ENCODE assay signal across 9 cellular contexts in genomic region chr20:35329435-35330139, GRCh38. TPM values are rescaled to one million over a fixed set of nuclear protein-coding genes. Genes with fewer than 3 reads are reported as not detected.
DNase-seq lines count a peak whose midpoint lies in the region; ATAC-seq and TF ChIP-seq lines count a peak whose summit lies in the region.
"Had no signal": no experiment of that assay in that cellular context is flagged by ENCODE, and none has a peak within 500 bp of the region (broad histone marks: within the 10 kb centered on the region; RNA-seq: fewer than 3 reads in every experiment).

No MANE protein-coding gene starts in this region.

- H3K27me3 Mint-ChIP-seq in WTC11 (ENCODE audit: low read depth), result no peaks in the 10 kb centered on the region
- H3K27me3 Mint-ChIP-seq: activated naive CD4-positive, alpha-beta T cell treated with anti-CD3 and anti-CD28 coated beads, Interleukin-2, amount 50 U/mL, for 24 hours had no signal

- H3K27ac Mint-ChIP-seq in WTC11, result 0 out of 2 replicates have a peak overlapping the region, but pooled peaks have one; percentile 40

- CTCF ChIA-PET in WTC11 (lab: Charles Lee), result interaction anchor here (0.5 to 5.9 kb wide), 47 partner anchors 9 to 1646 kb away, joined by 3 to 102 read pairs (median 5); partner anchors contain the start of genes CEP250, EDEM2, EIF6 and FAM83C

- POLR2A ChIA-PET in WTC11 (lab: Charles Lee), result interaction anchor here (1.1 kb wide), 1 partner anchor 45 kb away, joined by 3 read pairs; the partner anchor contains the start of gene EIF6

- H3K9me3 Mint-ChIP-seq in WTC11, result no peaks in the 10 kb centered on the region
- H3K9me3 Mint-ChIP-seq: activated naive CD4-positive, alpha-beta T cell treated with anti-CD3 and anti-CD28 coated beads, Interleukin-2, amount 50 U/mL, for 24 hours had no signal

- no peaks in the 10 kb centered on the region for H3K27me3 ChIP-seq in MG63

- peak; percentile 99 for ATAC-seq in WTC11
- no peak for ATAC-seq in GM18868 (IDR thresholded peaks at IDR 0.05; ENCODE audit: unreplicated experiment)

- DNase-seq in NCI-H526 (lab: John Stamatoyannopoulos, UW) (peak; percentile 17 to 65), NCI-H526 treated with DMSO at 0.1 percent for 48 hours (lab: John Stamatoyannopoulos, UW) (no peak), MG63 (peak; percentile 75), WTC11 (ENCODE audit: low spot score) (peak; percentile 82), foreskin fibroblast (peak; percentile 41 to 79), cerebellum (ENCODE audit: low spot score) (no peak)
- peak in 2 of 3 experiments; percentile 27 to 58 for DNase-seq in stimulated activated CD4-positive, alpha-beta T cell treated with anti-CD3 and anti-CD28 coated beads, TNF-alpha, amount 100 ng/mL, for 24 hours (ENCODE audit: low read depth in 3 of 3)

- TF ChIP-seq CTCF in WTC11 (IDR thresholded peaks at IDR 0.05) (peak; percentile 58), foreskin fibroblast (IDR thresholded peaks at IDR 0.05; ENCODE audit: low read depth, low read length) (peak; percentile 57)

- H3K4me1 Mint-ChIP-seq in WTC11, result peaks cover 11% of the 10 kb centered on the region; the same call in 1 of the 2 replicates

- no peaks in the 10 kb centered on the region for H3K9me3 ChIP-seq in MG63

- no peak overlapping the region for H3K4me3 Mint-ChIP-seq in WTC11

- H3K36me3 ChIP-seq in MG63, result peaks cover 37% of the 10 kb centered on the region

- H3K4me3 ChIP-seq in MG63 (no peak overlapping the region), foreskin fibroblast (ENCODE audit: low read depth in 1 of 2, low read length in 2 of 2) (no peak overlapping the region)

- no peaks in the 10 kb centered on the region for H3K36me3 Mint-ChIP-seq in WTC11

TF ChIP-seq in WTC11, 78 proteins besides CTCF, POLR2A, EP300 and RAD21:
- TF ChIP-seq PRRX2 (CRISPR knock-in tag; IDR thresholded peaks at IDR 0.05) (no peak), FOXP1 (CRISPR knock-in tag; IDR thresholded peaks at IDR 0.05; ENCODE audit: borderline replicate concordance) (no peak), ZNF532 (CRISPR knock-in tag; IDR thresholded peaks at IDR 0.05; ENCODE audit: borderline replicate concordance) (no peak)
- TF ChIP-seq, protein P1, sequence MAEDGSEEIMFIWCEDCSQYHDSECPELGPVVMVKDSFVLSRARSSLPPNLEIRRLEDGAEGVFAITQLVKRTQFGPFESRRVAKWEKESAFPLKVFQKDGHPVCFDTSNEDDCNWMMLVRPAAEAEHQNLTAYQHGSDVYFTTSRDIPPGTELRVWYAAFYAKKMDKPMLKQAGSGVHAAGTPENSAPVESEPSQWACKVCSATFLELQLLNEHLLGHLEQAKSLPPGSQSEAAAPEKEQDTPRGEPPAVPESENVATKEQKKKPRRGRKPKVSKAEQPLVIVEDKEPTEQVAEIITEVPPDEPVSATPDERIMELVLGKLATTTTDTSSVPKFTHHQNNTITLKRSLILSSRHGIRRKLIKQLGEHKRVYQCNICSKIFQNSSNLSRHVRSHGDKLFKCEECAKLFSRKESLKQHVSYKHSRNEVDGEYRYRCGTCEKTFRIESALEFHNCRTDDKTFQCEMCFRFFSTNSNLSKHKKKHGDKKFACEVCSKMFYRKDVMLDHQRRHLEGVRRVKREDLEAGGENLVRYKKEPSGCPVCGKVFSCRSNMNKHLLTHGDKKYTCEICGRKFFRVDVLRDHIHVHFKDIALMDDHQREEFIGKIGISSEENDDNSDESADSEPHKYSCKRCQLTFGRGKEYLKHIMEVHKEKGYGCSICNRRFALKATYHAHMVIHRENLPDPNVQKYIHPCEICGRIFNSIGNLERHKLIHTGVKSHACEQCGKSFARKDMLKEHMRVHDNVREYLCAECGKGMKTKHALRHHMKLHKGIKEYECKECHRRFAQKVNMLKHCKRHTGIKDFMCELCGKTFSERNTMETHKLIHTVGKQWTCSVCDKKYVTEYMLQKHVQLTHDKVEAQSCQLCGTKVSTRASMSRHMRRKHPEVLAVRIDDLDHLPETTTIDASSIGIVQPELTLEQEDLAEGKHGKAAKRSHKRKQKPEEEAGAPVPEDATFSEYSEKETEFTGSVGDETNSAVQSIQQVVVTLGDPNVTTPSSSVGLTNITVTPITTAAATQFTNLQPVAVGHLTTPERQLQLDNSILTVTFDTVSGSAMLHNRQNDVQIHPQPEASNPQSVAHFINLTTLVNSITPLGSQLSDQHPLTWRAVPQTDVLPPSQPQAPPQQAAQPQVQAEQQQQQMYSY (CRISPR knock-in tag; IDR thresholded peaks at IDR 0.05), result no peak

RNA-seq across cellular contexts. Expression of gene FAM83C, which starts 37.4 kb away (rescaled TPM):
- total RNA-seq in MG63 (2014; rRNA removed; shearing (Covaris generic); ENCODE audit: low replicate concordance), result not detected in 2 replicates
- total RNA-seq in WTC11 (2021) (not detected in 3 replicates), cerebellum (not detected)

RNA-seq across cellular contexts. Expression of gene EIF6, which starts 45.0 kb away (rescaled TPM):
- total RNA-seq in MG63 (2014; rRNA removed; shearing (Covaris generic); ENCODE audit: low replicate concordance), result 211 and 491 TPM in 2 replicates
- total RNA-seq in WTC11 (2021) (130 to 157 TPM (median 133 TPM) in 3 replicates), cerebellum (39.0 TPM)

RNA-seq across cellular contexts. Expression of gene MMP24OS, which starts 51.7 kb away (rescaled TPM):
- total RNA-seq in MG63 (2014; rRNA removed; shearing (Covaris generic); ENCODE audit: low replicate concordance), result 4.4 and 4.7 TPM in 2 replicates
- 44.0 to 50.6 TPM (median 44.9 TPM) in 3 replicates for total RNA-seq in WTC11 (2021)
- total RNA-seq in cerebellum, result 4.8 TPM

Comparison
In these comparisons a context has a peak if more than half of its experiments do, and no peak if none do; other contexts are left out.
1. DNase-seq: peak in NCI-H526 (2 of 2), MG63 (single experiment), WTC11 (single experiment), foreskin fibroblast (2 of 2) and stimulated activated CD4-positive, alpha-beta T cell treated with anti-CD3 and anti-CD28 coated beads, TNF-alpha, amount 100 ng/mL, for 24 hours (2 of 3); none in NCI-H526 treated with DMSO at 0.1 percent for 48 hours (single experiment) and cerebellum (single experiment).